In genomic region chr10:84317174-84317573, GRCh38 we compare ENCODE assay signal across 17 cellular contexts. TPM values are rescaled to one million over a fixed set of nuclear protein-coding genes. Genes with fewer than 3 reads are reported as not detected.
DNase-seq lines count a peak whose midpoint lies in the region; ATAC-seq and TF ChIP-seq lines count a peak whose summit lies in the region.
"Had no signal": no experiment of that assay in that cellular context is flagged by ENCODE, and none has a peak within 500 bp of the region (broad histone marks: within the 10 kb centered on the region; RNA-seq: fewer than 3 reads in every experiment).

No MANE protein-coding gene starts in this region.

- in situ Hi-C loops in GM13977 (cut with MboI; ENCODE audit: low pct_unique_long_range_greater_than_20kb, low sequenced_read_pairs, unreplicated experiment), result no loop called here

- no peak for TF ChIP-seq CTCF in GM13977 (IDR thresholded peaks at IDR 0.05; ENCODE audit: extremely low read depth, insufficient read depth, missing control alignments)
- no peak for TF ChIP-seq CTCF in breast epithelium (IDR thresholded peaks at IDR 0.05)

- H3K27me3 Mint-ChIP-seq in activated T-helper 17 cell treated with anti-CD3 and anti-CD28 coated beads, Interleukin-2, amount 50 U/mL, for 72 hours, result peaks cover 3% of the 10 kb centered on the region
- H3K27me3 Mint-ChIP-seq: activated naive CD8-positive, alpha-beta T cell treated with anti-CD3 and anti-CD28 coated beads, Interleukin-2, amount 10 ng/mL, durations not matched to agents 7 days and 5 days had no signal

- no peaks in the 10 kb centered on the region for H3K36me3 Mint-ChIP-seq in activated T-helper 17 cell treated with anti-CD3 and anti-CD28 coated beads, Interleukin-2, amount 50 U/mL, for 72 hours (ENCODE audit: low read depth)
- H3K36me3 Mint-ChIP-seq: activated naive CD8-positive, alpha-beta T cell treated with anti-CD3 and anti-CD28 coated beads, Interleukin-2, amount 10 ng/mL, durations not matched to agents 7 days and 5 days had no signal

- no peak overlapping the region for H3K4me3 Mint-ChIP-seq in activated T-helper 17 cell treated with anti-CD3 and anti-CD28 coated beads, Interleukin-2, amount 50 U/mL, for 72 hours
- H3K4me3 Mint-ChIP-seq: activated naive CD8-positive, alpha-beta T cell treated with anti-CD3 and anti-CD28 coated beads, Interleukin-2, amount 10 ng/mL, durations not matched to agents 7 days and 5 days; T-helper 17 cell had no signal

- no peaks in the 10 kb centered on the region for H3K4me1 Mint-ChIP-seq in activated T-helper 17 cell treated with anti-CD3 and anti-CD28 coated beads, Interleukin-2, amount 50 U/mL, for 72 hours
- H3K4me1 Mint-ChIP-seq: T-helper 17 cell had no signal

- H3K27ac Mint-ChIP-seq in activated T-helper 17 cell treated with anti-CD3 and anti-CD28 coated beads, Interleukin-2, amount 50 U/mL, for 72 hours, result no peak overlapping the region
- H3K27ac Mint-ChIP-seq: activated naive CD8-positive, alpha-beta T cell treated with anti-CD3 and anti-CD28 coated beads, Interleukin-2, amount 10 ng/mL, durations not matched to agents 7 days and 5 days; T-helper 17 cell had no signal

- peak; percentile 88 for ATAC-seq in GM21381 (IDR thresholded peaks at IDR 0.05; ENCODE audit: unreplicated experiment)
- peak; percentile 77 for ATAC-seq in HG02885 (IDR thresholded peaks at IDR 0.05; ENCODE audit: poor library complexity, unreplicated experiment)
- peak; percentile 31 for ATAC-seq in activated T-helper 17 cell treated with anti-CD3 and anti-CD28 coated beads, Interleukin-2, amount 50 U/mL, for 72 hours (replicated peaks)
- ATAC-seq in GM19324 (IDR thresholded peaks at IDR 0.05; ENCODE audit: low FRiP score, unreplicated experiment), result no peak
- ATAC-seq: HCT116, T-helper 17 cell had no signal

- H3K27me3 ChIP-seq in breast epithelium, result no peaks in the 10 kb centered on the region
- H3K27me3 ChIP-seq: Peyer's patch had no signal

- H3K36me3 ChIP-seq in breast epithelium, result no peaks in the 10 kb centered on the region
- H3K36me3 ChIP-seq: Peyer's patch had no signal

- TF ChIP-seq POLR2A in breast epithelium (IDR thresholded peaks at IDR 0.05), result no peak

- no peaks in the 10 kb centered on the region for H3K9me3 ChIP-seq in breast epithelium
- H3K9me3 ChIP-seq: Peyer's patch had no signal

- no peaks in the 10 kb centered on the region for H3K9me3 Mint-ChIP-seq in activated T-helper 17 cell treated with anti-CD3 and anti-CD28 coated beads, Interleukin-2, amount 50 U/mL, for 72 hours
- H3K9me3 Mint-ChIP-seq: activated naive CD8-positive, alpha-beta T cell treated with anti-CD3 and anti-CD28 coated beads, Interleukin-2, amount 10 ng/mL, durations not matched to agents 7 days and 5 days had no signal

- intact Hi-C loops in breast epithelium (cut with DNase I; ENCODE audit: low total_unique reads), result no loop called here

- H3K27ac ChIP-seq in breast epithelium, result no peak overlapping the region
- H3K27ac ChIP-seq: Peyer's patch had no signal

- no peak overlapping the region for H3K4me3 ChIP-seq in breast epithelium
- H3K4me3 ChIP-seq: Peyer's patch had no signal

- no peaks in the 10 kb centered on the region for H3K4me1 ChIP-seq in breast epithelium

- peak; percentile 25 for DNase-seq in GM13977 (ENCODE audit: low spot score)
- DNase-seq in NCI-H2107 (lab: John Stamatoyannopoulos, UW), result no peak
- no peak for DNase-seq in SW480 (ENCODE audit: low spot score)
- no peak for DNase-seq in breast epithelium (ENCODE audit: low spot score in 2 of 2)
- DNase-seq: activated naive CD8-positive, alpha-beta T cell treated with anti-CD3 and anti-CD28 coated beads, Interleukin-2, amount 10 ng/mL, durations not matched to agents 7 days and 5 days; Calu3; head of caudate nucleus; KBM-7; NCI-H146; NCI-H510A; Peyer's patch; T-helper 17 cell had no signal

RNA-seq across cellular contexts. Expression of gene CCSER2, which starts 11.2 kb away (rescaled TPM):
- 100 to 1,000 TPM in 1 of 2 donors, 10 to 100 TPM in 1; 47.5 to 107 TPM for total RNA-seq in activated T-helper 17 cell treated with anti-CD3 and anti-CD28 coated beads, Interleukin-2, amount 50 U/mL, for 72 hours
- total RNA-seq in breast epithelium, result 10 to 100 TPM; 49.8 to 61.2 (median 49.9) TPM
